In genomic region chr18:77000527-77000926, GRCh38 we compare ENCODE assay signal across 9 cellular contexts.
DNase-seq lines count a peak whose midpoint lies in the region; ATAC-seq and TF ChIP-seq lines count a peak whose summit lies in the region.
"Had no signal": no experiment of that assay in that cellular context is flagged by ENCODE, and none has a peak within 500 bp of the region (broad histone marks: within the 10 kb centered on the region; RNA-seq: fewer than 3 reads in every experiment).

No MANE protein-coding gene starts in this region.

- no peak for ATAC-seq in GM18520 (IDR thresholded peaks at IDR 0.05; ENCODE audit: unreplicated experiment)
- no peak for ATAC-seq in HG02938 (IDR thresholded peaks at IDR 0.05; ENCODE audit: unreplicated experiment)

- DNase-seq in CD1c-positive myeloid dendritic cell (ENCODE audit: extremely low spot score) (peak; percentile 78), GM19240 (ENCODE audit: insufficient read length, low spot score) (peak; percentile 43), glomerular visceral epithelial cell (ENCODE audit: extremely low spot score) (peak; percentile 46), retinal pigment epithelial cell (ENCODE audit: low read depth) (no peak)
- peak; percentile 12 for DNase-seq in activated effector memory CD4-positive, alpha-beta T cell treated with Interleukin-2 at 50 U/mL for 16 hours

- no peak overlapping the region for H3K4me3 ChIP-seq in retinal pigment epithelial cell (ENCODE audit: low read length)
- H3K4me3 ChIP-seq: SJSA1 had no signal

- TF ChIP-seq CTCF in retinal pigment epithelial cell (conservative IDR thresholded peaks at IDR 0.05; ENCODE audit: low read depth, low read length) = peak; percentile 99

TF ChIP-seq in PFSK-1, 5 proteins besides CTCF, POLR2A, EP300 and RAD21:
- TF ChIP-seq REST (IDR thresholded peaks at IDR 0.05; ENCODE audit: insufficient read depth in 1 of 2, low read depth in 2 of 2, low read length in 2 of 2) (no peak), FOXP2 (optimal IDR thresholded peaks at IDR 0.05; ENCODE audit: borderline replicate concordance, extremely low read depth, extremely low read length, insufficient read depth) (peak; percentile 48)
